Comparison of ENCODE assay signal across 1 cellular context in the genomic region with DNA sequence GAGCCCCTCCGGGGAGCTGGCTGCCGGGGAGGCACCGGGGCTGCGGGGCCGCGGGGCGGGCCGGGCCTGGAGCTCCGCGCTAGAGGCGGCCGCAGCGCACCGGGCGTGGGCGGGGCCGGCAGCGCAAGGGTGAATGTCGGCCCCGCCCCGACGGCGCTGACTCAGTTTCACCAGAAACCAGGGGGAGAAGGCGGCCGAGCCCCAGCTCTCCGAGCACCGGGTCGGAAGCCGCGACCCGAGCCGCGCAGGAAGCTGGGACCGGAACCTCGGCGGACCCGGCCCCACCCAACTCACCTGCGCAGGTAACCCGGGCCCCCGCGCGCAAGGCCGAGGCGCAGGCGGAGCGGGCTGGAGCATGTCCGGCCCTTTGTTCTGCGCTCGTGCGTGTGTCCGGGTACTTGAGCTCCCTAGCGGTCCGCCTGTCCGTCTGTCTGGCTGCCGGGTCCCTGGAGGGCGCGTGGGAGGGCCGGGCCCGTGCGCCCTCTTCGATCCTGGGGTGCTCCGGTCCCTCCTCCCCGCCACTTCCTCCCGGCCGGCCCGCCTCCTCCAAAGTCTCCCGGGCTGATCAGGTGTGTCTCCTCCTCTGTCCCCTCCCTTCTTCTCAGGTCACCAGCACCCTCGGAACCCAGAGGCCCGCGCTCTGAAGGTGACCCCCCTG.
TF ChIP-seq lines count a peak whose summit lies in the region.

A gene with protein sequence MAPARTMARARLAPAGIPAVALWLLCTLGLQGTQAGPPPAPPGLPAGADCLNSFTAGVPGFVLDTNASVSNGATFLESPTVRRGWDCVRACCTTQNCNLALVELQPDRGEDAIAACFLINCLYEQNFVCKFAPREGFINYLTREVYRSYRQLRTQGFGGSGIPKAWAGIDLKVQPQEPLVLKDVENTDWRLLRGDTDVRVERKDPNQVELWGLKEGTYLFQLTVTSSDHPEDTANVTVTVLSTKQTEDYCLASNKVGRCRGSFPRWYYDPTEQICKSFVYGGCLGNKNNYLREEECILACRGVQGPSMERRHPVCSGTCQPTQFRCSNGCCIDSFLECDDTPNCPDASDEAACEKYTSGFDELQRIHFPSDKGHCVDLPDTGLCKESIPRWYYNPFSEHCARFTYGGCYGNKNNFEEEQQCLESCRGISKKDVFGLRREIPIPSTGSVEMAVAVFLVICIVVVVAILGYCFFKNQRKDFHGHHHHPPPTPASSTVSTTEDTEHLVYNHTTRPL (plus strand): TSS at position 164 of the 658 bp plus-strand sequence. CDS start 507 bp downstream, outside the sequence.

TF ChIP-seq in WTC11, 78 proteins besides CTCF, POLR2A, EP300 and RAD21 (continued from another document):
- TF ChIP-seq, protein P1, sequence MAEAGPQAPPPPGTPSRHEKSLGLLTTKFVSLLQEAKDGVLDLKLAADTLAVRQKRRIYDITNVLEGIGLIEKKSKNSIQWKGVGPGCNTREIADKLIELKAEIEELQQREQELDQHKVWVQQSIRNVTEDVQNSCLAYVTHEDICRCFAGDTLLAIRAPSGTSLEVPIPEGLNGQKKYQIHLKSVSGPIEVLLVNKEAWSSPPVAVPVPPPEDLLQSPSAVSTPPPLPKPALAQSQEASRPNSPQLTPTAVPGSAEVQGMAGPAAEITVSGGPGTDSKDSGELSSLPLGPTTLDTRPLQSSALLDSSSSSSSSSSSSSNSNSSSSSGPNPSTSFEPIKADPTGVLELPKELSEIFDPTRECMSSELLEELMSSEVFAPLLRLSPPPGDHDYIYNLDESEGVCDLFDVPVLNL (CRISPR knock-in tag; IDR thresholded peaks at IDR 0.05; ENCODE audit: borderline replicate concordance, low read depth), result peak; percentile 77; the same call in 1 of the 2 replicates
- TF ChIP-seq ZNF263 (CRISPR knock-in tag; IDR thresholded peaks at IDR 0.05; ENCODE audit: low read depth) (peak; percentile 97), CBFB (CRISPR knock-in tag; IDR thresholded peaks at IDR 0.05; ENCODE audit: low read depth) (0 out of 2 replicates have a peak, but pooled peaks have one; percentile 22), TEAD1 (CRISPR knock-in tag; IDR thresholded peaks at IDR 0.05) (0 out of 2 replicates have a peak, but pooled peaks have one; percentile 22), NFE2L1 (CRISPR knock-in tag; IDR thresholded peaks at IDR 0.05) (0 out of 2 replicates have a peak, but pooled peaks have one; percentile 39), FOXK1 (CRISPR knock-in tag; IDR thresholded peaks at IDR 0.05) (peak; percentile 69), ZNF317 (CRISPR knock-in tag; IDR thresholded peaks at IDR 0.05; ENCODE audit: borderline replicate concordance, low read depth) (no peak), SP1 (CRISPR knock-in tag; conservative IDR thresholded peaks at IDR 0.05) (peak; percentile 75), ZNF219 (CRISPR knock-in tag; IDR thresholded peaks at IDR 0.05; ENCODE audit: borderline replicate concordance) (peak; percentile 73; the same call in 1 of the 2 replicates), ZNF232 (CRISPR knock-in tag; IDR thresholded peaks at IDR 0.05) (no peak)
- TF ChIP-seq, protein P2, sequence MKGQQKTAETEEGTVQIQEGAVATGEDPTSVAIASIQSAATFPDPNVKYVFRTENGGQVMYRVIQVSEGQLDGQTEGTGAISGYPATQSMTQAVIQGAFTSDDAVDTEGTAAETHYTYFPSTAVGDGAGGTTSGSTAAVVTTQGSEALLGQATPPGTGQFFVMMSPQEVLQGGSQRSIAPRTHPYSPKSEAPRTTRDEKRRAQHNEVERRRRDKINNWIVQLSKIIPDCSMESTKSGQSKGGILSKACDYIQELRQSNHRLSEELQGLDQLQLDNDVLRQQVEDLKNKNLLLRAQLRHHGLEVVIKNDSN (CRISPR knock-in tag; IDR thresholded peaks at IDR 0.05), result peak; percentile 47; the same call in 1 of the 2 replicates
- TF ChIP-seq, protein P3, sequence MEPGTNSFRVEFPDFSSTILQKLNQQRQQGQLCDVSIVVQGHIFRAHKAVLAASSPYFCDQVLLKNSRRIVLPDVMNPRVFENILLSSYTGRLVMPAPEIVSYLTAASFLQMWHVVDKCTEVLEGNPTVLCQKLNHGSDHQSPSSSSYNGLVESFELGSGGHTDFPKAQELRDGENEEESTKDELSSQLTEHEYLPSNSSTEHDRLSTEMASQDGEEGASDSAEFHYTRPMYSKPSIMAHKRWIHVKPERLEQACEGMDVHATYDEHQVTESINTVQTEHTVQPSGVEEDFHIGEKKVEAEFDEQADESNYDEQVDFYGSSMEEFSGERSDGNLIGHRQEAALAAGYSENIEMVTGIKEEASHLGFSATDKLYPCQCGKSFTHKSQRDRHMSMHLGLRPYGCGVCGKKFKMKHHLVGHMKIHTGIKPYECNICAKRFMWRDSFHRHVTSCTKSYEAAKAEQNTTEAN (CRISPR knock-in tag; IDR thresholded peaks at IDR 0.05), result peak; percentile 19; the same call in 1 of the 2 replicates
- TF ChIP-seq, protein P4, sequence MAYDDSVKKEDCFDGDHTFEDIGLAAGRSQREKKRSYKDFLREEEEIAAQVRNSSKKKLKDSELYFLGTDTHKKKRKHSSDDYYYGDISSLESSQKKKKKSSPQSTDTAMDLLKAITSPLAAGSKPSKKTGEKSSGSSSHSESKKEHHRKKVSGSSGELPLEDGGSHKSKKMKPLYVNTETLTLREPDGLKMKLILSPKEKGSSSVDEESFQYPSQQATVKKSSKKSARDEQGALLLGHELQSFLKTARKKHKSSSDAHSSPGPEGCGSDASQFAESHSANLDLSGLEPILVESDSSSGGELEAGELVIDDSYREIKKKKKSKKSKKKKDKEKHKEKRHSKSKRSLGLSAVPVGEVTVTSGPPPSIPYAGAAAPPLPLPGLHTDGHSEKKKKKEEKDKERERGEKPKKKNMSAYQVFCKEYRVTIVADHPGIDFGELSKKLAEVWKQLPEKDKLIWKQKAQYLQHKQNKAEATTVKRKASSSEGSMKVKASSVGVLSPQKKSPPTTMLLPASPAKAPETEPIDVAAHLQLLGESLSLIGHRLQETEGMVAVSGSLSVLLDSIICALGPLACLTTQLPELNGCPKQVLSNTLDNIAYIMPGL (CRISPR knock-in tag; IDR thresholded peaks at IDR 0.05), result peak; percentile 23; the same call in 1 of the 2 replicates
- TF ChIP-seq, protein P5, sequence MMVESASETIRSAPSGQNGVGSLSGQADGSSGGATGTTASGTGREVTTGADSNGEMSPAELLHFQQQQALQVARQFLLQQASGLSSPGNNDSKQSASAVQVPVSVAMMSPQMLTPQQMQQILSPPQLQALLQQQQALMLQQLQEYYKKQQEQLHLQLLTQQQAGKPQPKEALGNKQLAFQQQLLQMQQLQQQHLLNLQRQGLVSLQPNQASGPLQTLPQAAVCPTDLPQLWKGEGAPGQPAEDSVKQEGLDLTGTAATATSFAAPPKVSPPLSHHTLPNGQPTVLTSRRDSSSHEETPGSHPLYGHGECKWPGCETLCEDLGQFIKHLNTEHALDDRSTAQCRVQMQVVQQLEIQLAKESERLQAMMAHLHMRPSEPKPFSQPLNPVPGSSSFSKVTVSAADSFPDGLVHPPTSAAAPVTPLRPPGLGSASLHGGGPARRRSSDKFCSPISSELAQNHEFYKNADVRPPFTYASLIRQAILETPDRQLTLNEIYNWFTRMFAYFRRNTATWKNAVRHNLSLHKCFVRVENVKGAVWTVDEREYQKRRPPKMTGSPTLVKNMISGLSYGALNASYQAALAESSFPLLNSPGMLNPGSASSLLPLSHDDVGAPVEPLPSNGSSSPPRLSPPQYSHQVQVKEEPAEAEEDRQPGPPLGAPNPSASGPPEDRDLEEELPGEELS (CRISPR knock-in tag; IDR thresholded peaks at IDR 0.05), result 0 out of 2 replicates have a peak, but pooled peaks have one; percentile 49
- TF ChIP-seq, protein P6, sequence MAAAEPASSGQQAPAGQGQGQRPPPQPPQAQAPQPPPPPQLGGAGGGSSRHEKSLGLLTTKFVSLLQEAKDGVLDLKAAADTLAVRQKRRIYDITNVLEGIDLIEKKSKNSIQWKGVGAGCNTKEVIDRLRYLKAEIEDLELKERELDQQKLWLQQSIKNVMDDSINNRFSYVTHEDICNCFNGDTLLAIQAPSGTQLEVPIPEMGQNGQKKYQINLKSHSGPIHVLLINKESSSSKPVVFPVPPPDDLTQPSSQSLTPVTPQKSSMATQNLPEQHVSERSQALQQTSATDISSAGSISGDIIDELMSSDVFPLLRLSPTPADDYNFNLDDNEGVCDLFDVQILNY (CRISPR knock-in tag; IDR thresholded peaks at IDR 0.05), result no peak; the same call in 1 of the 2 replicates
